ENCODE assay signal across 34 cellular contexts in the genomic region with DNA sequence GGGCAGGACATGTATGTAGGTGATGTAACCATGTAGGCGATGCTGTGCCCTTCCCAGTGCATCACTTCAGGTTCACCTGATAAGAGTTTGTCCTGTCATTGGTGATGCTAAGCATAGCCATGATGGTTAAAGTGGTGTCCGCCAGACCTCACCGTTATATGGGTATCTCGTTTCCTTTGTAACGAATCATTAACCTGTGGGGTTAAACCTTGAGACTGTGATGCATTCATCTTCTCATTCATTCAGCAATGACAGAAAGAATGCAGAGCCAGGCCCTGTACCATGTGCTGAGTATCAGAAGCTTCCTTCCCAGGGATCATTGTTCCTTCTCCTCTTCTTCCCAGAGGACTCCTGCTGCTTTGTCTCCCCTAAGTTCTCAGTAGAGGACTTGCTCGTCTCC.
"Had no signal": no experiment of that assay in that cellular context is flagged by ENCODE, and none has a peak within 500 bp of the region (broad histone marks: within the 10 kb centered on the region; RNA-seq: fewer than 3 reads in every experiment).

No MANE protein-coding gene starts in this region.

- H3K36me3 ChIP-seq: MG63 had no signal

- H3K27me3 ChIP-seq: MG63 had no signal

- H3K4me3 ChIP-seq: MG63 had no signal

- DNase-seq: Karpas-422, Kasumi-1, KBM-7, KG1, MG63, MM.1S, MV-4-11, NCI-H1048, NCI-H1092, NCI-H1092 treated with DMSO at 0.1 percent for 48 hours, NCI-H1105, NCI-H1105 treated with DMSO at 0.1 percent for 48 hours, NCI-H1417, NCI-H1417 treated with DMSO at 0.1 percent for 48 hours, NCI-H1436, NCI-H1436 treated with DMSO at 0.1 percent for 48 hours, NCI-H146, NCI-H1694, NCI-H1694 treated with DMSO at 0.1 percent for 48 hours, NCI-H187, NCI-H187 treated with DMSO at 0.1 percent for 48 hours, NCI-H1930, NCI-H2029, NCI-H2029 treated with DMSO at 0.1 percent for 48 hours, NCI-H2081, NCI-H2081 treated with DMSO at 0.1 percent for 48 hours, NCI-H2107, NCI-H2171, NCI-H2171 treated with DMSO at 0.1 percent for 48 hours, NCI-H2227 treated with DMSO at 0.1 percent for 48 hours, NCI-H226, NCI-H345, NCI-H446, NCI-H446 treated with DMSO at 0.1 percent for 48 hours had no signal
